Comparison of ENCODE assay signal across 8 cellular contexts in the genomic region with DNA sequence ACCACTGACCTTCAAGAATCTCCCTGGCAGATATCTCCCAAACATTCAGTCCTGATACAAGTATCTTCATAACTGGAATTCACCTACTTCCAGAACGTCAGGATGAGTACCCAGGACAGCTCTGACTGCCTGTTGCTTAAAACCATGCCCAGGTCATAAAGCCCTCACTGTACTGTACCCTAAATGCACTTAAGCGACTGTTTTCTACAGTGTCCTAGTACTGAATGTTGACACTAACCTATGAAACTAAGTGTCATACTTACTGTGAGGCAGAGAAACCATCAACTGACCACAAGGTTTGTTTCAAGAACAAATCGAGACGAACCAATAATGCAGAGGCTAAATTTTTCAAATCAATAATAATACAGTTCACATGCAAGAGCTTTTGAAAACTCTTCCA.
"Had no signal": no experiment of that assay in that cellular context is flagged by ENCODE, and none has a peak within 500 bp of the region (broad histone marks: within the 10 kb centered on the region; RNA-seq: fewer than 3 reads in every experiment).

No MANE protein-coding gene starts in this region.

- ATAC-seq: GM12878 had no signal

- H3K4me3 ChIP-seq: GM12878 had no signal

- DNase-seq: GDM1, GF-D8 had no signal

- FAIRE-seq: G401.6, GM12878, GM12891, GM12892, GM18507, GM19239 had no signal
